ENCODE assay signal across 25 cellular contexts in genomic region chr1:62643283-62643682, GRCh38. TPM values are rescaled to one million over a fixed set of nuclear protein-coding genes. Genes with fewer than 3 reads are reported as not detected.
"Had no signal": no experiment of that assay in that cellular context is flagged by ENCODE, and none has a peak within 500 bp of the region (broad histone marks: within the 10 kb centered on the region; RNA-seq: fewer than 3 reads in every experiment).

No MANE protein-coding gene starts in this region.

- H3K4me3 Mint-ChIP-seq: T-cell; T-helper 1 cell treated with Interleukin-12 subunit alpha and Interleukin-12 subunit beta and Interleukin-4 antibody, amounts not matched to agents 30 μg/mL and 1 μg/mL, for 36 hours had no signal

- H3K27ac ChIP-seq: HL-60, SJCRH30 had no signal

- H3K4me1 Mint-ChIP-seq: T-cell had no signal

- H3K4me3 ChIP-seq: SJCRH30 had no signal

- ATAC-seq: Right ventricle myocardium inferior, T-cell had no signal

- H3K27me3 Mint-ChIP-seq: T-cell had no signal

- H3K9me3 ChIP-seq: SJCRH30 had no signal

- FAIRE-seq: HTR-8/SVneo had no signal

- H3K27me3 ChIP-seq: SJCRH30 had no signal

- H3K9me3 Mint-ChIP-seq: T-helper 1 cell treated with Interleukin-12 subunit alpha and Interleukin-12 subunit beta and Interleukin-4 antibody, amounts not matched to agents 30 μg/mL and 1 μg/mL, for 36 hours had no signal

- H3K27ac Mint-ChIP-seq: T-cell; T-helper 1 cell treated with Interleukin-12 subunit alpha and Interleukin-12 subunit beta and Interleukin-4 antibody, amounts not matched to agents 30 μg/mL and 1 μg/mL, for 36 hours had no signal

- H3K4me1 ChIP-seq: SJCRH30 had no signal

- DNase-seq: Karpas-422, KG1, MV-4-11, NCI-H1048, NCI-H1105, NCI-H1417, NCI-H1436 treated with DMSO at 0.1 percent for 48 hours, NCI-H1694, NCI-H187 treated with DMSO at 0.1 percent for 48 hours, NCI-H2029 treated with DMSO at 0.1 percent for 48 hours, NCI-H2227 treated with DMSO at 0.1 percent for 48 hours, NCI-H524, NCI-H69, NCI-H774, SHP77 treated with DMSO at 0.1 percent for 48 hours, SJCRH30, SW 1271, T-cell had no signal

RNA-seq across cellular contexts. Expression of gene ANGPTL3, which starts 46.0 kb away (rescaled TPM):
- total RNA-seq: MCF 10A, NCI-H460, Right ventricle myocardium inferior, RPMI7951, SJCRH30, T-cell had no signal
